In the genomic region with DNA sequence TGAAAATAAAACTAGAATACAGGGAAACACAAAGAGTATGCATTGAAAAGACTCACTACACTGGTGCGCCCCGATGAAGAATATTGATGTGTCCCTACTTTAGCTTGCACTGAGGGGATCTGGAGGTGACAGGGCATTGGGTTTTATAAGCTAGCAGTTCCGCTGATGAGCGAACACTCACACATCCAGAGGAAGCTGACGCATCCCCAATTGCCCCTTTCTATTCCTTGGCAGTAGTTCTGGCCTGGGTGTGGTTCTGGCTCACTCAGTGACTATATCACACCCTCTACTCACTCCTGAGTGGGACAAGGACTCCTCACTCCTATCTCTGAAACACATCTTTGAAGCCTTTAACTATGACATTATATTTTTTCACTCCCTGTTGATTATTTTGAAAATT, we compare ENCODE assay signal across 20 cellular contexts.
DNase-seq lines count a peak whose midpoint lies in the region; ATAC-seq, FAIRE-seq and TF ChIP-seq lines count a peak whose summit lies in the region.
"Had no signal": no experiment of that assay in that cellular context is flagged by ENCODE, and none has a peak within 500 bp of the region (broad histone marks: within the 10 kb centered on the region; RNA-seq: fewer than 3 reads in every experiment).

No MANE protein-coding gene starts in this region.

- no peak overlapping the region for H3K4me2 ChIP-seq in GM23248 (ENCODE audit: unreplicated experiment)
- H3K4me2 ChIP-seq in keratinocyte (ENCODE audit: control insufficient read depth, extremely low read depth, insufficient read depth, low read depth, low read length) = peak overlapping the region; percentile 46

- DNase-seq in GM23248 (peak; percentile 83), RWPE2 (ENCODE audit: low spot score) (no peak), epithelial cell of esophagus (ENCODE audit: low read depth) (peak; percentile 86), keratinocyte (ENCODE audit: low read depth, low spot score) (peak; percentile 53), NCI-H446 treated with DMSO at 0.1 percent for 48 hours (lab: John Stamatoyannopoulos, UW) (no peak), ascending aorta (ENCODE audit: low spot score in 2 of 2) (no peak)
- no peak for DNase-seq in stimulated activated CD4-positive, alpha-beta T cell treated with anti-CD3 and anti-CD28 coated beads, Interleukin-2, amount 100 ng/mL, for 48 hours
- DNase-seq: activated CD4-positive, CD25-positive, alpha-beta regulatory T cell treated with anti-CD3 and anti-CD28 coated beads, Interleukin-2, amount 50 U/mL, for 72 hours; activated CD8-positive, alpha-beta T cell treated with anti-CD3 and anti-CD28 coated beads, Interleukin-2, amount 10 ng/mL, durations not matched to agents 7 days and 5 days; activated naive CD4-positive, alpha-beta T cell; HCEC 1CT; heart left ventricle; left lung; NCI-H526 treated with DMSO at 0.1 percent for 48 hours; pancreas; right lobe of liver; upper lobe of right lung had no signal

- no peaks in the 10 kb centered on the region for H3K79me2 ChIP-seq in GM23248 (ENCODE audit: insufficient read depth)
- no peaks in the 10 kb centered on the region for H3K79me2 ChIP-seq in keratinocyte (ENCODE audit: control insufficient read depth, insufficient read depth, low read length)

- no peak overlapping the region for H3K27ac ChIP-seq in GM23248
- H3K27ac ChIP-seq in RWPE2 (ENCODE audit: poor library complexity, severe bottlenecking) = peak overlapping the region; percentile 32
- H3K27ac ChIP-seq in keratinocyte (ENCODE audit: control insufficient read depth, insufficient read depth, low read length) = peak overlapping the region; percentile 52
- H3K27ac ChIP-seq in ascending aorta = no peak overlapping the region
- H3K27ac ChIP-seq: heart left ventricle, left lung, pancreas, right lobe of liver, upper lobe of right lung had no signal

- peaks cover 8% of the 10 kb centered on the region for H3F3A ChIP-seq in GM23248 (ENCODE audit: insufficient read depth)

- in situ Hi-C loops in GM23248 (cut with MboI) = no loop called here

- TF ChIP-seq CTCF in RWPE2 (IDR thresholded peaks at IDR 0.05; ENCODE audit: poor library complexity, severe bottlenecking) (no peak), epithelial cell of esophagus (IDR thresholded peaks at IDR 0.05; ENCODE audit: insufficient read depth, low read depth, low read length, missing control alignments) (no peak), keratinocyte (optimal IDR thresholded peaks at IDR 0.05 in 1 of 3, IDR thresholded peaks at IDR 0.05 in 1 of 3, conservative IDR thresholded peaks at IDR 0.05 in 1 of 3; ENCODE audit: extremely low read depth in 1 of 3, insufficient read depth in 2 of 3, low read length in 3 of 3) (no peak), ascending aorta (IDR thresholded peaks at IDR 0.05) (no peak)

- no peaks in the 10 kb centered on the region for H3K9me1 ChIP-seq in keratinocyte (ENCODE audit: control insufficient read depth, extremely low read depth, insufficient read depth, low read length)

- no peaks in the 10 kb centered on the region for H3K36me3 ChIP-seq in GM23248 (ENCODE audit: low read depth)
- H3K36me3 ChIP-seq in RWPE2 (ENCODE audit: low read depth) = no peaks in the 10 kb centered on the region
- no peaks in the 10 kb centered on the region for H3K36me3 ChIP-seq in keratinocyte (ENCODE audit: control insufficient read depth in 2 of 2, extremely low read depth in 1 of 2, insufficient read depth in 2 of 2, low read length in 2 of 2)
- no peaks in the 10 kb centered on the region for H3K36me3 ChIP-seq in ascending aorta
- H3K36me3 ChIP-seq: heart left ventricle, left lung, pancreas, right lobe of liver, upper lobe of right lung had no signal

- H3K27me3 ChIP-seq in GM23248 (replicated peaks; ENCODE audit: insufficient read depth) (no peaks in the 10 kb centered on the region), RWPE2 (ENCODE audit: insufficient read depth, poor library complexity, severe bottlenecking) (no peaks in the 10 kb centered on the region), keratinocyte (ENCODE audit: control insufficient read depth, extremely low read depth, insufficient read depth, low read length) (no peaks in the 10 kb centered on the region), ascending aorta (no peaks in the 10 kb centered on the region)
- H3K27me3 ChIP-seq: heart left ventricle, left lung, pancreas, right lobe of liver, upper lobe of right lung had no signal

- H3K4me1 ChIP-seq in GM23248 (ENCODE audit: insufficient read depth) (peaks cover 16% of the 10 kb centered on the region), RWPE2 (ENCODE audit: insufficient read depth, poor library complexity, severe bottlenecking) (peaks cover 27% of the 10 kb centered on the region), keratinocyte (ENCODE audit: control insufficient read depth, extremely low read depth, insufficient read depth, low read length) (peaks cover 29% of the 10 kb centered on the region), ascending aorta (no peaks in the 10 kb centered on the region)
- H3K4me1 ChIP-seq: pancreas, right lobe of liver, upper lobe of right lung had no signal

- peak; percentile 83 for ATAC-seq in RWPE2 (ENCODE audit: low read depth)
- ATAC-seq: activated CD8-positive, alpha-beta T cell treated with anti-CD3 and anti-CD28 coated beads, Interleukin-2, amount 10 ng/mL, durations not matched to agents 7 days and 5 days; heart left ventricle; left lung; pancreas; right lobe of liver; Right ventricle myocardium inferior; upper lobe of right lung had no signal

- intact Hi-C loops in ascending aorta (cut with DNase I) = no loop called here

- H3K4me3 ChIP-seq in GM23248 (no peak overlapping the region), RWPE2 (ENCODE audit: severe bottlenecking) (no peak overlapping the region), epithelial cell of esophagus (ENCODE audit: low read length) (no peak overlapping the region), keratinocyte (ENCODE audit: control insufficient read depth in 2 of 3, extremely low read depth in 1 of 3, insufficient read depth in 2 of 3, low read depth in 1 of 3, low read length in 3 of 3) (no peak overlapping the region), ascending aorta (no peak overlapping the region)
- H3K4me3 ChIP-seq: heart left ventricle, left lung, pancreas, right lobe of liver, upper lobe of right lung had no signal

- WGBS in GM23248 (ENCODE audit: low coverage in 1 of 2, low lambda C conversion rate in 2 of 2, missing lambda C conversion rate in 2 of 2), 2 experiments = 68 to 73% methylated on average over 5 of the region's 5 CpGs

- H3K9ac ChIP-seq in GM23248 (no peak overlapping the region), keratinocyte (ENCODE audit: control insufficient read depth, extremely low read depth, insufficient read depth, low read length) (no peak overlapping the region)

- H3K9me3 ChIP-seq in GM23248 (ENCODE audit: low read depth) (no peaks in the 10 kb centered on the region), RWPE2 (ENCODE audit: severe bottlenecking) (no peaks in the 10 kb centered on the region), keratinocyte (ENCODE audit: control insufficient read depth, low read depth, low read length) (no peaks in the 10 kb centered on the region), ascending aorta (no peaks in the 10 kb centered on the region)
- H3K9me3 ChIP-seq: heart left ventricle, left lung, pancreas, right lobe of liver, upper lobe of right lung had no signal

- H2AFZ ChIP-seq in GM23248 (no peak overlapping the region), keratinocyte (ENCODE audit: control insufficient read depth, low read length) (no peak overlapping the region)

- no peaks in the 10 kb centered on the region for H3K9me2 ChIP-seq in GM23248 (ENCODE audit: insufficient read depth)

- dilution Hi-C loops in keratinocyte (cut with MboI; ENCODE audit: extremely low pct_ligation_motif_present, low sequenced_read_pairs) = no loop called here

- FAIRE-seq in keratinocyte (lab: Jason Lieb, UNC) = peak; percentile 80
- FAIRE-seq: G401.6, GM18507, pancreas had no signal

- H4K20me1 ChIP-seq in GM23248 (ENCODE audit: insufficient read depth) (no peaks in the 10 kb centered on the region), keratinocyte (ENCODE audit: control insufficient read depth, extremely low read depth, insufficient read depth, low read length) (no peaks in the 10 kb centered on the region)

Comparison
In these comparisons a context has a peak if more than half of its experiments do, and no peak if none do; other contexts are left out.
1. DNase-seq: peak in GM23248 (single experiment), epithelial cell of esophagus (single experiment) and keratinocyte (single experiment); none in RWPE2 (single experiment), NCI-H446 treated with DMSO at 0.1 percent for 48 hours (single experiment), stimulated activated CD4-positive, alpha-beta T cell treated with anti-CD3 and anti-CD28 coated beads, Interleukin-2, amount 100 ng/mL, for 48 hours (0 of 2) and ascending aorta (0 of 2).
2. H3K27ac ChIP-seq: peak in RWPE2 (single experiment) and keratinocyte (single experiment); none in GM23248 (single experiment) and ascending aorta (0 of 2).